ENCODE assay signal across 1 cellular context in the genomic region with DNA sequence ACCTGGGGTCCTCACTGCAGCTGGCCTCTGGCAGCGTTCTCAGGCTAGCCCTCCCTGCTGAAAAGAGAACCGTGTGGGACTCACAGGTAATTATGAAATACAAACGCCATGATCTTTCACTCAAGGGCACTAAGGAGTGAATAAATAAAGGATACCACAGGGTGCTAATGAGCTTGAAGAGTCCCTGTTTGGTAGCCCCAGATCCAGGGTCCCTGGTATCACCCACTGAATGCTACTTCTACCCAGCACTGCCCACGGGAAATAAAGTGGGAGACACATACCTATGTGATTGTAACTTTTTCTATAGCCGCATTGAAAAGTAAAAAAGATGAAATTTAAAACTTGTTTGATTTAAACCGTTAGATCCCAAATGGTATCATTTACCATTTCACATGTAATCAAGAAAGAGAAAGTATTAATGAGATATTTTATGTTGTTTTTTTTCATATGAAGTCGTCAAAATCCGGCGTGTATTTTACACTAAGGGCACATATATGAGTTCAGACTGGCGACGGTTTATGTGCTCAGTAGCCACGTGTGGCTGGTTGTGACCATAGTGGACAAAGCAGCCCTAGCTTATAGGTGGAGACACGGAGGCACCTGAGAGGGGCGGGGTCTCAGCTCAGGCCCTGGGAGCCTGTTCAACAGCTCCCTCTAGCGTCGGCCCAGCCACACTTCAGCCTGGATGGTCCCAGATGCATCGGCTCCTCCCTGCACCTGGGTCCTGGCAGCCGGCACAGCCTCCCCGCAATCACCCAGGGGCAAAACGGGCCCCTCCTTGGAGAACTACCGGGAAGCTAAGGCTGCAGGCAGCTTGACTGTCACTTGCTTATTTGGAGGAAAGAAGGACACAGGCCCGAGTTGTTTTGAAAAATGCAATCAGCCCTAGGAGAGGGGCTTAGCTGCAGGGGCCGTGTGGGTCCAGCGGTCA.
TF ChIP-seq lines count a peak whose summit lies in the region.

No MANE protein-coding gene starts in this region.

TF ChIP-seq in GM12878, 131 proteins besides CTCF, POLR2A, EP300 and RAD21 (continued from another document and continues in another):
- TF ChIP-seq SPI1 (IDR thresholded peaks at IDR 0.05; ENCODE audit: borderline replicate concordance, insufficient read depth, low read depth, low read length), result no peak
- TF ChIP-seq, protein P1, sequence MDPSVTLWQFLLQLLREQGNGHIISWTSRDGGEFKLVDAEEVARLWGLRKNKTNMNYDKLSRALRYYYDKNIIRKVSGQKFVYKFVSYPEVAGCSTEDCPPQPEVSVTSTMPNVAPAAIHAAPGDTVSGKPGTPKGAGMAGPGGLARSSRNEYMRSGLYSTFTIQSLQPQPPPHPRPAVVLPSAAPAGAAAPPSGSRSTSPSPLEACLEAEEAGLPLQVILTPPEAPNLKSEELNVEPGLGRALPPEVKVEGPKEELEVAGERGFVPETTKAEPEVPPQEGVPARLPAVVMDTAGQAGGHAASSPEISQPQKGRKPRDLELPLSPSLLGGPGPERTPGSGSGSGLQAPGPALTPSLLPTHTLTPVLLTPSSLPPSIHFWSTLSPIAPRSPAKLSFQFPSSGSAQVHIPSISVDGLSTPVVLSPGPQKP (IDR thresholded peaks at IDR 0.05; ENCODE audit: low read depth, low read length), result 0 out of 2 replicates have a peak, but pooled peaks have one; percentile 36
- TF ChIP-seq NR2C1 (IDR thresholded peaks at IDR 0.05), result no peak
- TF ChIP-seq, protein P2, sequence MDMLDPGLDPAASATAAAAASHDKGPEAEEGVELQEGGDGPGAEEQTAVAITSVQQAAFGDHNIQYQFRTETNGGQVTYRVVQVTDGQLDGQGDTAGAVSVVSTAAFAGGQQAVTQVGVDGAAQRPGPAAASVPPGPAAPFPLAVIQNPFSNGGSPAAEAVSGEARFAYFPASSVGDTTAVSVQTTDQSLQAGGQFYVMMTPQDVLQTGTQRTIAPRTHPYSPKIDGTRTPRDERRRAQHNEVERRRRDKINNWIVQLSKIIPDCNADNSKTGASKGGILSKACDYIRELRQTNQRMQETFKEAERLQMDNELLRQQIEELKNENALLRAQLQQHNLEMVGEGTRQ (IDR thresholded peaks at IDR 0.05; ENCODE audit: borderline replicate concordance, low read depth, low read length), result peak; percentile 49; the same call in 1 of the 2 replicates
- peak; percentile 85 for TF ChIP-seq RAD51 (IDR thresholded peaks at IDR 0.05)
- peak; percentile 32; the same call in 1 of the 2 replicates for TF ChIP-seq IRF4 (IDR thresholded peaks at IDR 0.05; ENCODE audit: low read depth, low read length)
- no peak for TF ChIP-seq JUND (IDR thresholded peaks at IDR 0.05; ENCODE audit: low read depth, low read length)
- TF ChIP-seq MTA3 (IDR thresholded peaks at IDR 0.05; ENCODE audit: borderline replicate concordance, low read length), result no peak
- no peak for TF ChIP-seq ZSCAN29 (IDR thresholded peaks at IDR 0.05)
- no peak for TF ChIP-seq SREBF1 (IDR thresholded peaks at IDR 0.05; ENCODE audit: low read length)
- peak; percentile 42; the same call in 1 of the 3 replicates for TF ChIP-seq POU2F2 (IDR thresholded peaks at IDR 0.05; ENCODE audit: borderline replicate concordance, low read depth, low read length)
- TF ChIP-seq BCL11A (IDR thresholded peaks at IDR 0.05; ENCODE audit: low read depth, low read length), result no peak
- TF ChIP-seq PML (IDR thresholded peaks at IDR 0.05; ENCODE audit: low read length), result no peak
- TF ChIP-seq SUZ12 (IDR thresholded peaks at IDR 0.05; ENCODE audit: unreplicated experiment), result no peak
- TF ChIP-seq, protein P3, sequence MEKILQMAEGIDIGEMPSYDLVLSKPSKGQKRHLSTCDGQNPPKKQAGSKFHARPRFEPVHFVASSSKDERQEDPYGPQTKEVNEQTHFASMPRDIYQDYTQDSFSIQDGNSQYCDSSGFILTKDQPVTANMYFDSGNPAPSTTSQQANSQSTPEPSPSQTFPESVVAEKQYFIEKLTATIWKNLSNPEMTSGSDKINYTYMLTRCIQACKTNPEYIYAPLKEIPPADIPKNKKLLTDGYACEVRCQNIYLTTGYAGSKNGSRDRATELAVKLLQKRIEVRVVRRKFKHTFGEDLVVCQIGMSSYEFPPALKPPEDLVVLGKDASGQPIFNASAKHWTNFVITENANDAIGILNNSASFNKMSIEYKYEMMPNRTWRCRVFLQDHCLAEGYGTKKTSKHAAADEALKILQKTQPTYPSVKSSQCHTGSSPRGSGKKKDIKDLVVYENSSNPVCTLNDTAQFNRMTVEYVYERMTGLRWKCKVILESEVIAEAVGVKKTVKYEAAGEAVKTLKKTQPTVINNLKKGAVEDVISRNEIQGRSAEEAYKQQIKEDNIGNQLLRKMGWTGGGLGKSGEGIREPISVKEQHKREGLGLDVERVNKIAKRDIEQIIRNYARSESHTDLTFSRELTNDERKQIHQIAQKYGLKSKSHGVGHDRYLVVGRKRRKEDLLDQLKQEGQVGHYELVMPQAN (conservative IDR thresholded peaks at IDR 0.05), result no peak; the same call in 1 of the 2 replicates
- no peak for TF ChIP-seq SIN3A (IDR thresholded peaks at IDR 0.05; ENCODE audit: low read depth, low read length)
- TF ChIP-seq ZNF217 (IDR thresholded peaks at IDR 0.05), result no peak
- no peak for TF ChIP-seq NFXL1 (IDR thresholded peaks at IDR 0.05; ENCODE audit: borderline replicate concordance)
- no peak for TF ChIP-seq YBX1 (IDR thresholded peaks at IDR 0.05)
- TF ChIP-seq, protein P4, sequence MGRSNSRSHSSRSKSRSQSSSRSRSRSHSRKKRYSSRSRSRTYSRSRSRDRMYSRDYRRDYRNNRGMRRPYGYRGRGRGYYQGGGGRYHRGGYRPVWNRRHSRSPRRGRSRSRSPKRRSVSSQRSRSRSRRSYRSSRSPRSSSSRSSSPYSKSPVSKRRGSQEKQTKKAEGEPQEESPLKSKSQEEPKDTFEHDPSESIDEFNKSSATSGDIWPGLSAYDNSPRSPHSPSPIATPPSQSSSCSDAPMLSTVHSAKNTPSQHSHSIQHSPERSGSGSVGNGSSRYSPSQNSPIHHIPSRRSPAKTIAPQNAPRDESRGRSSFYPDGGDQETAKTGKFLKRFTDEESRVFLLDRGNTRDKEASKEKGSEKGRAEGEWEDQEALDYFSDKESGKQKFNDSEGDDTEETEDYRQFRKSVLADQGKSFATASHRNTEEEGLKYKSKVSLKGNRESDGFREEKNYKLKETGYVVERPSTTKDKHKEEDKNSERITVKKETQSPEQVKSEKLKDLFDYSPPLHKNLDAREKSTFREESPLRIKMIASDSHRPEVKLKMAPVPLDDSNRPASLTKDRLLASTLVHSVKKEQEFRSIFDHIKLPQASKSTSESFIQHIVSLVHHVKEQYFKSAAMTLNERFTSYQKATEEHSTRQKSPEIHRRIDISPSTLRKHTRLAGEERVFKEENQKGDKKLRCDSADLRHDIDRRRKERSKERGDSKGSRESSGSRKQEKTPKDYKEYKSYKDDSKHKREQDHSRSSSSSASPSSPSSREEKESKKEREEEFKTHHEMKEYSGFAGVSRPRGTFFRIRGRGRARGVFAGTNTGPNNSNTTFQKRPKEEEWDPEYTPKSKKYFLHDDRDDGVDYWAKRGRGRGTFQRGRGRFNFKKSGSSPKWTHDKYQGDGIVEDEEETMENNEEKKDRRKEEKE (IDR thresholded peaks at IDR 0.05), result no peak
- no peak for TF ChIP-seq TBL1XR1 (IDR thresholded peaks at IDR 0.05; ENCODE audit: low read depth, low read length)
- peak; percentile 59; the same call in 1 of the 2 replicates for TF ChIP-seq YY1 (IDR thresholded peaks at IDR 0.05; ENCODE audit: low read depth, low read length)
- no peak for TF ChIP-seq FOS (IDR thresholded peaks at IDR 0.05; ENCODE audit: borderline replicate concordance, extremely low read depth, insufficient read length)
- TF ChIP-seq RUNX3 (IDR thresholded peaks at IDR 0.05; ENCODE audit: low read length), result 0 out of 2 replicates have a peak, but pooled peaks have one; percentile 13
- TF ChIP-seq, protein P5, sequence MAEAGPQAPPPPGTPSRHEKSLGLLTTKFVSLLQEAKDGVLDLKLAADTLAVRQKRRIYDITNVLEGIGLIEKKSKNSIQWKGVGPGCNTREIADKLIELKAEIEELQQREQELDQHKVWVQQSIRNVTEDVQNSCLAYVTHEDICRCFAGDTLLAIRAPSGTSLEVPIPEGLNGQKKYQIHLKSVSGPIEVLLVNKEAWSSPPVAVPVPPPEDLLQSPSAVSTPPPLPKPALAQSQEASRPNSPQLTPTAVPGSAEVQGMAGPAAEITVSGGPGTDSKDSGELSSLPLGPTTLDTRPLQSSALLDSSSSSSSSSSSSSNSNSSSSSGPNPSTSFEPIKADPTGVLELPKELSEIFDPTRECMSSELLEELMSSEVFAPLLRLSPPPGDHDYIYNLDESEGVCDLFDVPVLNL (IDR thresholded peaks at IDR 0.05; ENCODE audit: low read depth, low read length), result no peak
- TF ChIP-seq EZH2 (IDR thresholded peaks at IDR 0.05; ENCODE audit: borderline replicate concordance, control insufficient read depth, low read depth, low read length), result no peak
- peak; percentile 65 for TF ChIP-seq SP1 (IDR thresholded peaks at IDR 0.05; ENCODE audit: low read depth, low read length)
- no peak for TF ChIP-seq TARDBP (IDR thresholded peaks at IDR 0.05; ENCODE audit: borderline replicate concordance)
- TF ChIP-seq, protein P6, sequence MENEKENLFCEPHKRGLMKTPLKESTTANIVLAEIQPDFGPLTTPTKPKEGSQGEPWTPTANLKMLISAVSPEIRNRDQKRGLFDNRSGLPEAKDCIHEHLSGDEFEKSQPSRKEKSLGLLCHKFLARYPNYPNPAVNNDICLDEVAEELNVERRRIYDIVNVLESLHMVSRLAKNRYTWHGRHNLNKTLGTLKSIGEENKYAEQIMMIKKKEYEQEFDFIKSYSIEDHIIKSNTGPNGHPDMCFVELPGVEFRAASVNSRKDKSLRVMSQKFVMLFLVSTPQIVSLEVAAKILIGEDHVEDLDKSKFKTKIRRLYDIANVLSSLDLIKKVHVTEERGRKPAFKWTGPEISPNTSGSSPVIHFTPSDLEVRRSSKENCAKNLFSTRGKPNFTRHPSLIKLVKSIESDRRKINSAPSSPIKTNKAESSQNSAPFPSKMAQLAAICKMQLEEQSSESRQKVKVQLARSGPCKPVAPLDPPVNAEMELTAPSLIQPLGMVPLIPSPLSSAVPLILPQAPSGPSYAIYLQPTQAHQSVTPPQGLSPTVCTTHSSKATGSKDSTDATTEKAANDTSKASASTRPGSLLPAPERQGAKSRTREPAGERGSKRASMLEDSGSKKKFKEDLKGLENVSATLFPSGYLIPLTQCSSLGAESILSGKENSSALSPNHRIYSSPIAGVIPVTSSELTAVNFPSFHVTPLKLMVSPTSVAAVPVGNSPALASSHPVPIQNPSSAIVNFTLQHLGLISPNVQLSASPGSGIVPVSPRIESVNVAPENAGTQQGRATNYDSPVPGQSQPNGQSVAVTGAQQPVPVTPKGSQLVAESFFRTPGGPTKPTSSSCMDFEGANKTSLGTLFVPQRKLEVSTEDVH (IDR thresholded peaks at IDR 0.05; ENCODE audit: low read depth, partially characterized antibody), result peak; percentile 24
- 0 out of 2 replicates have a peak, but pooled peaks have one; percentile 27 for TF ChIP-seq CREM (IDR thresholded peaks at IDR 0.05; ENCODE audit: low read depth)
- TF ChIP-seq CHD4 (IDR thresholded peaks at IDR 0.05), result no peak
- TF ChIP-seq IKZF2 (IDR thresholded peaks at IDR 0.05), result no peak
- TF ChIP-seq HDAC2 (IDR thresholded peaks at IDR 0.05), result no peak
- TF ChIP-seq CHD1 (IDR thresholded peaks at IDR 0.05; ENCODE audit: low read depth, low read length), result no peak
- TF ChIP-seq, protein P7, sequence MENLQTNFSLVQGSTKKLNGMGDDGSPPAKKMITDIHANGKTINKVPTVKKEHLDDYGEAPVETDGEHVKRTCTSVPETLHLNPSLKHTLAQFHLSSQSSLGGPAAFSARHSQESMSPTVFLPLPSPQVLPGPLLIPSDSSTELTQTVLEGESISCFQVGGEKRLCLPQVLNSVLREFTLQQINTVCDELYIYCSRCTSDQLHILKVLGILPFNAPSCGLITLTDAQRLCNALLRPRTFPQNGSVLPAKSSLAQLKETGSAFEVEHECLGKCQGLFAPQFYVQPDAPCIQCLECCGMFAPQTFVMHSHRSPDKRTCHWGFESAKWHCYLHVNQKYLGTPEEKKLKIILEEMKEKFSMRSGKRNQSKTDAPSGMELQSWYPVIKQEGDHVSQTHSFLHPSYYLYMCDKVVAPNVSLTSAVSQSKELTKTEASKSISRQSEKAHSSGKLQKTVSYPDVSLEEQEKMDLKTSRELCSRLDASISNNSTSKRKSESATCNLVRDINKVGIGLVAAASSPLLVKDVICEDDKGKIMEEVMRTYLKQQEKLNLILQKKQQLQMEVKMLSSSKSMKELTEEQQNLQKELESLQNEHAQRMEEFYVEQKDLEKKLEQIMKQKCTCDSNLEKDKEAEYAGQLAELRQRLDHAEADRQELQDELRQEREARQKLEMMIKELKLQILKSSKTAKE (IDR thresholded peaks at IDR 0.05; ENCODE audit: low read depth, poor library complexity, severe bottlenecking), result peak; percentile 27
- peak; percentile 82 for TF ChIP-seq SMC3 (IDR thresholded peaks at IDR 0.05; ENCODE audit: borderline replicate concordance, low read length)
- no peak for TF ChIP-seq ZZZ3 (IDR thresholded peaks at IDR 0.05; ENCODE audit: control insufficient read depth, insufficient read length, low read depth)
- no peak for TF ChIP-seq KAT2A (conservative IDR thresholded peaks at IDR 0.05; ENCODE audit: control insufficient read depth, low read depth, low read length)
- no peak for TF ChIP-seq SRF (IDR thresholded peaks at IDR 0.05; ENCODE audit: low read depth in 2 of 2, low read length in 2 of 2)
- no peak for TF ChIP-seq FOXM1 (IDR thresholded peaks at IDR 0.05; ENCODE audit: low read depth, low read length)
- TF ChIP-seq NFIC (IDR thresholded peaks at IDR 0.05; ENCODE audit: low read depth, low read length), result no peak
- no peak for TF ChIP-seq PAX8 (IDR thresholded peaks at IDR 0.05)
- TF ChIP-seq BHLHE40 (IDR thresholded peaks at IDR 0.05; ENCODE audit: borderline replicate concordance in 1 of 2, low read depth in 2 of 2, low read length in 1 of 2), result peak; percentile 75 to 84; a peak in 3 of 4 replicates
- TF ChIP-seq ZNF274 (IDR thresholded peaks at IDR 0.05; ENCODE audit: insufficient read depth, insufficient read length), result no peak
- TF ChIP-seq SREBF2 (IDR thresholded peaks at IDR 0.05; ENCODE audit: low read length), result no peak
- TF ChIP-seq MTA2 (IDR thresholded peaks at IDR 0.05; ENCODE audit: low read depth), result no peak
- no peak for TF ChIP-seq NR2C2 (IDR thresholded peaks at IDR 0.05; ENCODE audit: borderline replicate concordance, control insufficient read depth, insufficient read length, low read depth)
- no peak for TF ChIP-seq STAT1 (conservative IDR thresholded peaks at IDR 0.05)
- TF ChIP-seq RELA (IDR thresholded peaks at IDR 0.05; ENCODE audit: borderline replicate concordance, partially characterized antibody), result peak; percentile 77
- TF ChIP-seq RBBP5 (conservative IDR thresholded peaks at IDR 0.05), result no peak
